In the genomic region with DNA sequence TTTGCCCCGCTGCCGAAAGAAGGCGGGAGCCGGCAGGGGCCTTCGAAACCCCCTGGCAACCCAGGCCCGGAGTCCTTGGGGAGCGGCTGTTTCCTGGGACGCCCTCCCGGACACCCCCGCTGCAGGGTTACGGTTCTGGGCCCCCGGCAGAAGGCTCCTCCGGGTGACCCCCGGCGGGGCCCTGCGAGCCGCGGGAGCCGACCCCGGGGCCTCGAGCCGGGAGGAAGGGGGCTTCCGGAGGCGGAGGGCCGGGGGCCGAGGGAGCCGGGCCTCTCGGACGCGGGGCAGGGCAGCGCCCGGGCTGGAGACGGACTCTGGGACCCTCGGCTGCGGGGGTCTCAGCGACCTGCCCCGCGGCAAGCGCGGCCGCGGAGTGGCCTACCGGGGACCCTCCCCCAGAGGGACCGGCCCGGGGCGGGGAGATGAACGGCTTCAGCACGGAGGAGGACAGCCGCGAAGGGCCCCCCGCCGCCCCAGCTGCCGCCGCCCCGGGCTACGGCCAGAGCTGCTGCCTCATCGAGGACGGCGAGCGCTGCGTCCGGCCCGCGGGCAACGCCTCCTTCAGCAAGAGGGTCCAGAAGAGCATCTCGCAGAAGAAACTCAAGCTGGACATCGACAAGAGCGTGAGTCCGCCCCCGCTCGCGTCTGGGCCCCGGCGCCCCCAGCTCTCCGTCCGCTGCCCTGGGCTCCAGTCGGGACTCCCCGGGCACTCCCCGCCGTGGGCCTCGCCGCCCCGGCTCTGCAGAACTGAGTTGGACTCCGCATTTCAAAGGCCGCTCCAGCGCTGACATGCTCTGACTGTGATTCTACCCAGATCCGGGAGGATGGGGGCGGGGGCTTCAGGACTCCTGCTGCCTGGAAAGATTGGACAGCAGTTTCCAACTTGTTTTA, we compare ENCODE assay signal across 8 cellular contexts. TPM values are rescaled to one million over a fixed set of nuclear protein-coding genes. Genes with fewer than 3 reads are reported as not detected.
DNase-seq lines count a peak whose midpoint lies in the region; ATAC-seq and TF ChIP-seq lines count a peak whose summit lies in the region.

No MANE protein-coding gene starts in this region.

- no peaks in the 10 kb centered on the region for H3K27me3 Mint-ChIP-seq in activated CD4-positive, alpha-beta T cell treated with anti-CD3 and anti-CD28 coated beads, Interleukin-2, amount 10 ng/mL, durations not matched to agents 7 days and 5 days

- ATAC-seq in GM21423 (IDR thresholded peaks at IDR 0.05; ENCODE audit: unreplicated experiment), result peak; percentile 21

- H3K27ac Mint-ChIP-seq in activated CD4-positive, alpha-beta T cell treated with anti-CD3 and anti-CD28 coated beads, Interleukin-2, amount 10 ng/mL, durations not matched to agents 7 days and 5 days, result peak overlapping the region; percentile 86

- H3K36me3 Mint-ChIP-seq in activated CD4-positive, alpha-beta T cell treated with anti-CD3 and anti-CD28 coated beads, Interleukin-2, amount 10 ng/mL, durations not matched to agents 7 days and 5 days (ENCODE audit: low read depth), result peaks cover 37% of the 10 kb centered on the region

- peak overlapping the region in 50 of 59 donors; percentile 11 to 92 (median 69) for H3K27ac ChIP-seq in dorsolateral prefrontal cortex

- H3K4me3 ChIP-seq in dorsolateral prefrontal cortex (peak overlapping the region; percentile 69 to 99 (median 92)), lower leg skin (ENCODE audit: low read depth, poor library complexity, severe bottlenecking) (peak overlapping the region; percentile 98)

- H3K9me3 Mint-ChIP-seq in activated CD4-positive, alpha-beta T cell treated with anti-CD3 and anti-CD28 coated beads, Interleukin-2, amount 10 ng/mL, durations not matched to agents 7 days and 5 days, result no peaks in the 10 kb centered on the region

- DNase-seq in COLO668 (lab: John Stamatoyannopoulos, UW; ENCODE audit: unreplicated experiment) (peak; percentile 43), HuH-7.5 (ENCODE audit: low spot score) (peak; percentile 53), dorsolateral prefrontal cortex (peak; percentile 37 to 67 (median 57)), lower leg skin (ENCODE audit: low spot score in 2 of 2) (peak in 1 of 2 donors; percentile 93)
- peak; percentile 39 for DNase-seq in activated CD4-positive, alpha-beta T cell treated with anti-CD3 and anti-CD28 coated beads, Interleukin-2, amount 10 ng/mL, durations not matched to agents 7 days and 5 days
- DNase-seq in stimulated activated CD4-positive, alpha-beta T cell treated with anti-CD3 and anti-CD28 coated beads, Interleukin-4, amount 100 ng/mL, for 4 hours, result peak; percentile 14 to 38
- no peak for DNase-seq in NK-92 treated with Interleukin-12 subunit alpha and Interleukin-12 subunit beta, amount 100 ng/mL, for 24 hours (lab: John Stamatoyannopoulos, UW)

- TF ChIP-seq CTCF in dorsolateral prefrontal cortex (IDR thresholded peaks at IDR 0.05 in 54 of 56, conservative IDR thresholded peaks at IDR 0.05 in 2 of 56; ENCODE audit: low read depth in 1 of 56, partially characterized antibody in 56 of 56) (peak in 2 of 56 donors; percentile 4 to 6), lower leg skin (IDR thresholded peaks at IDR 0.05) (no peak)

- WGBS in lower leg skin, 2 donors, result 0 to 1% methylated on average over 27 to 46 of the region's 88 CpGs

- peak overlapping the region; percentile 88 for H3K4me3 Mint-ChIP-seq in activated CD4-positive, alpha-beta T cell treated with anti-CD3 and anti-CD28 coated beads, Interleukin-2, amount 10 ng/mL, durations not matched to agents 7 days and 5 days

- intact Hi-C loops in dorsolateral prefrontal cortex (cut with DNase I), result loop anchor here in 1 of 2 donors (5.0 to 10.0 kb wide), 2 partner anchors 254 to 308 kb away; a partner anchor contains a TSS
- intact Hi-C loops in lower leg skin (cut with DNase I; ENCODE audit: low total_unique reads), result no loop called here

- CTCF ChIA-PET in activated CD4-positive, alpha-beta T cell treated with anti-CD3 and anti-CD28 coated beads, Interleukin-2, amount 10 ng/mL, durations not matched to agents 7 days and 5 days (lab: Charles Lee), result interaction anchor here (0.7 to 0.8 kb wide), 2 partner anchors 17 to 403 kb away, joined by 3 read pairs; no protein-coding TSS in a partner anchor

- no peaks in the 10 kb centered on the region for H3K27me3 ChIP-seq in dorsolateral prefrontal cortex

- H3K4me1 Mint-ChIP-seq in activated CD4-positive, alpha-beta T cell treated with anti-CD3 and anti-CD28 coated beads, Interleukin-2, amount 10 ng/mL, durations not matched to agents 7 days and 5 days, result peaks cover 57% of the 10 kb centered on the region

- no peak for TF ChIP-seq POLR2A in lower leg skin (IDR thresholded peaks at IDR 0.05)

- POLR2A ChIA-PET in activated CD4-positive, alpha-beta T cell treated with anti-CD3 and anti-CD28 coated beads, Interleukin-2, amount 10 ng/mL, durations not matched to agents 7 days and 5 days (lab: Charles Lee), result no interaction called here

RNA-seq across cellular contexts. Expression of a gene that starts 0.6 kb away (rescaled TPM):
- total RNA-seq in activated CD4-positive, alpha-beta T cell treated with anti-CD3 and anti-CD28 coated beads, Interleukin-2, amount 10 ng/mL, durations not matched to agents 7 days and 5 days, result 10 to 100 TPM; 46.8 to 47.4 TPM
- total RNA-seq in dorsolateral prefrontal cortex, result 10 to 100 TPM; 22.8 to 74.9 (median 44.4) TPM
- total RNA-seq in lower leg skin, result 10 to 100 TPM; 28.3 to 54.4 (median 39.9) TPM

RNA-seq across cellular contexts. Expression of a gene that starts 31.6 kb away (rescaled TPM):
- total RNA-seq in activated CD4-positive, alpha-beta T cell treated with anti-CD3 and anti-CD28 coated beads, Interleukin-2, amount 10 ng/mL, durations not matched to agents 7 days and 5 days, result not detected
- total RNA-seq in dorsolateral prefrontal cortex (under 1 TPM in 3 of 120 experiments, not detected in 117; 0.29 to 0.56 (median 0.29) TPM), lower leg skin (not detected)
